Comparison of ENCODE assay signal across 12 cellular contexts in genomic region chr4:113593400-113594230, GRCh38.
DNase-seq lines count a peak whose midpoint lies in the region; ATAC-seq and TF ChIP-seq lines count a peak whose summit lies in the region.
"Had no signal": no experiment of that assay in that cellular context is flagged by ENCODE, and none has a peak within 500 bp of the region (broad histone marks: within the 10 kb centered on the region; RNA-seq: fewer than 3 reads in every experiment).

No MANE protein-coding gene starts in this region.

- in situ Hi-C loops in gastrocnemius medialis (cut with MboI; ENCODE audit: low sequenced_read_pairs in 4 of 4): no loop called here

- peak overlapping the region in 2 of 3 donors; percentile 17 to 33 for H3K27ac Mint-ChIP-seq in IgD-negative memory B cell

- peaks cover 18 to 21% of the 10 kb centered on the region in 2 donors for H3K4me1 ChIP-seq in gastrocnemius medialis

- no peak for DNase-seq in Right ventricle myocardium inferior (ENCODE audit: missing footprints)
- no peak for DNase-seq in left cardiac atrium
- no peak for DNase-seq in gastrocnemius medialis
- DNase-seq in NCI-H1105 (lab: John Stamatoyannopoulos, UW): no peak
- no peak for DNase-seq in HuH-7 (ENCODE audit: low spot score)
- no peak for DNase-seq in SHP77 treated with DMSO at 0.1 percent for 48 hours (lab: John Stamatoyannopoulos, UW)
- DNase-seq: kidney glomerular epithelial cell; NK-92 treated with Interleukin-12 subunit alpha and Interleukin-12 subunit beta, amount 100 ng/mL, for 24 hours; sigmoid colon had no signal

- H3K27ac ChIP-seq in gastrocnemius medialis: peak overlapping the region; percentile 13 to 51 (median 28)
- H3K27ac ChIP-seq: sigmoid colon had no signal

- peak; percentile 27 for ATAC-seq in Right ventricle myocardium inferior
- ATAC-seq in left cardiac atrium: no peak
- ATAC-seq in HG02610 (IDR thresholded peaks at IDR 0.05; ENCODE audit: unreplicated experiment): peak; percentile 51
- ATAC-seq in gastrocnemius medialis: peak; percentile 27 to 50
- ATAC-seq: stimulated activated effector memory CD8-positive, alpha-beta T cell treated with anti-CD3 and anti-CD28 coated beads, Interleukin-12 subunit alpha, Interleukin-12 subunit beta, amount 100 ng/mL, for 72 hours had no signal

- H3K27me3 ChIP-seq in gastrocnemius medialis: no peaks in the 10 kb centered on the region
- H3K27me3 ChIP-seq: sigmoid colon had no signal

- no peaks in the 10 kb centered on the region for H3K9me3 ChIP-seq in gastrocnemius medialis
- H3K9me3 ChIP-seq: sigmoid colon had no signal

- peak overlapping the region in 2 of 4 donors; percentile 70 to 84 for H3K4me3 Mint-ChIP-seq in IgD-negative memory B cell
- H3K4me3 Mint-ChIP-seq: stimulated activated effector memory CD8-positive, alpha-beta T cell treated with anti-CD3 and anti-CD28 coated beads, Interleukin-12 subunit alpha, Interleukin-12 subunit beta, amount 100 ng/mL, for 72 hours had no signal

- no peaks in the 10 kb centered on the region for H3K9me3 Mint-ChIP-seq in IgD-negative memory B cell
- H3K9me3 Mint-ChIP-seq: stimulated activated effector memory CD8-positive, alpha-beta T cell treated with anti-CD3 and anti-CD28 coated beads, Interleukin-12 subunit alpha, Interleukin-12 subunit beta, amount 100 ng/mL, for 72 hours had no signal

- no peaks in the 10 kb centered on the region for H3K27me3 Mint-ChIP-seq in IgD-negative memory B cell

- no peak overlapping the region for H3K4me3 ChIP-seq in gastrocnemius medialis
- H3K4me3 ChIP-seq: sigmoid colon had no signal

- H3K4me1 Mint-ChIP-seq in IgD-negative memory B cell: peaks cover 24 to 27% (median 25%) of the 10 kb centered on the region in 3 donors

- intact Hi-C loops in Right ventricle myocardium inferior (cut with DNase I) (no loop called here), left cardiac atrium (cut with DNase I) (no loop called here), gastrocnemius medialis (cut with DNase I; ENCODE audit: low total_unique reads) (no loop called here)

- H3K36me3 ChIP-seq in gastrocnemius medialis: no peaks in the 10 kb centered on the region
- H3K36me3 ChIP-seq: sigmoid colon had no signal

- TF ChIP-seq POLR2A in gastrocnemius medialis (IDR thresholded peaks at IDR 0.05): no peak

- H3K36me3 Mint-ChIP-seq in IgD-negative memory B cell: peaks cover 4% of the 10 kb centered on the region

- TF ChIP-seq CTCF in gastrocnemius medialis (IDR thresholded peaks at IDR 0.05 in 4 of 5, conservative IDR thresholded peaks at IDR 0.05 in 1 of 5): no peak

Comparison
In these comparisons a context has a peak if more than half of its experiments do, and no peak if none do; other contexts are left out.
1. ATAC-seq: peak in Right ventricle myocardium inferior (single experiment), HG02610 (single experiment) and gastrocnemius medialis (2 of 2); none in left cardiac atrium (0 of 2).